ENCODE assay signal across 8 cellular contexts in genomic region chr11:115334932-115335788, GRCh38.
A peak's percentile ranks its signal among the peaks of the same experiment; 100 is the strongest.
DNase-seq lines count a peak whose midpoint lies in the region; ATAC-seq and TF ChIP-seq lines count a peak whose summit lies in the region.

No MANE protein-coding gene starts in this region.

- intact Hi-C loops in activated T-helper 2 cell treated with anti-CD3 and anti-CD28 coated beads, Interferon-gamma antibody, Interleukin-2, Interleukin-4, amounts not matched to agents 10 μg/mL and 5 μg/mL and 100 μg/mL, durations not matched to agents 14 hours and 24 hours and 36 hours (cut with micrococcal nuclease), result loop anchor here (5.0 to 10.0 kb wide), 2 partner anchors 742 to 890 kb away; no protein-coding TSS in a partner anchor

- TF ChIP-seq CTCF in cardiac fibroblast (IDR thresholded peaks at IDR 0.05; ENCODE audit: low read depth, low read length), result peak; percentile 64

- peak; percentile 58 for DNase-seq in DMS 273 (lab: John Stamatoyannopoulos, UW; ENCODE audit: unreplicated experiment)
- no peak for DNase-seq in DMS 273 treated with DMSO at 0.1 percent for 48 hours (lab: John Stamatoyannopoulos, UW)
- DNase-seq in NCI-H146 (lab: John Stamatoyannopoulos, UW), result peak; percentile 25
- DNase-seq in cardiac fibroblast (ENCODE audit: low read depth in 2 of 2), result peak; percentile 45 to 58
- DNase-seq in myocyte (ENCODE audit: low read depth), result peak; percentile 56
- no peak for DNase-seq in activated T-helper 2 cell treated with anti-CD3 and anti-CD28 coated beads, Interferon-gamma antibody, Interleukin-2, Interleukin-4, amounts not matched to agents 10 μg/mL and 5 μg/mL and 100 μg/mL, durations not matched to agents 14 hours and 24 hours and 36 hours (ENCODE audit: low spot score)
- no peak for DNase-seq in activated naive CD4-positive, alpha-beta T cell treated with anti-CD3 and anti-CD28 coated beads, Interleukin-2, amount 50 U/mL, for 16 hours

- no peak overlapping the region for H3K4me3 Mint-ChIP-seq in activated T-helper 2 cell treated with anti-CD3 and anti-CD28 coated beads, Interferon-gamma antibody, Interleukin-2, Interleukin-4, amounts not matched to agents 10 μg/mL and 5 μg/mL and 100 μg/mL, durations not matched to agents 14 hours and 24 hours and 36 hours (ENCODE audit: low read depth)

- no peaks in the 10 kb centered on the region for H3K9me3 Mint-ChIP-seq in activated T-helper 2 cell treated with anti-CD3 and anti-CD28 coated beads, Interferon-gamma antibody, Interleukin-2, Interleukin-4, amounts not matched to agents 10 μg/mL and 5 μg/mL and 100 μg/mL, durations not matched to agents 14 hours and 24 hours and 36 hours

- no peaks in the 10 kb centered on the region for H3K4me1 Mint-ChIP-seq in activated T-helper 2 cell treated with anti-CD3 and anti-CD28 coated beads, Interferon-gamma antibody, Interleukin-2, Interleukin-4, amounts not matched to agents 10 μg/mL and 5 μg/mL and 100 μg/mL, durations not matched to agents 14 hours and 24 hours and 36 hours (ENCODE audit: low read depth)

- no peaks in the 10 kb centered on the region for H3K36me3 Mint-ChIP-seq in activated T-helper 2 cell treated with anti-CD3 and anti-CD28 coated beads, Interferon-gamma antibody, Interleukin-2, Interleukin-4, amounts not matched to agents 10 μg/mL and 5 μg/mL and 100 μg/mL, durations not matched to agents 14 hours and 24 hours and 36 hours (ENCODE audit: low read depth)

- no peak for ATAC-seq in HG03432 (IDR thresholded peaks at IDR 0.05; ENCODE audit: unreplicated experiment)

- H3K27ac Mint-ChIP-seq in activated T-helper 2 cell treated with anti-CD3 and anti-CD28 coated beads, Interferon-gamma antibody, Interleukin-2, Interleukin-4, amounts not matched to agents 10 μg/mL and 5 μg/mL and 100 μg/mL, durations not matched to agents 14 hours and 24 hours and 36 hours, result no peak overlapping the region

- H3K4me3 ChIP-seq in cardiac fibroblast (replicated peaks in 1 of 2; ENCODE audit: low read depth in 2 of 2, low read length in 2 of 2), result no peak overlapping the region

- peaks cover 3% of the 10 kb centered on the region for H3K27me3 Mint-ChIP-seq in activated T-helper 2 cell treated with anti-CD3 and anti-CD28 coated beads, Interferon-gamma antibody, Interleukin-2, Interleukin-4, amounts not matched to agents 10 μg/mL and 5 μg/mL and 100 μg/mL, durations not matched to agents 14 hours and 24 hours and 36 hours (ENCODE audit: low read depth)

Comparison
In these comparisons a context has a peak if more than half of its experiments do, and no peak if none do; other contexts are left out.
1. DNase-seq: peak in DMS 273 (single experiment), NCI-H146 (single experiment), cardiac fibroblast (2 of 2) and myocyte (single experiment); none in DMS 273 treated with DMSO at 0.1 percent for 48 hours (single experiment), activated T-helper 2 cell treated with anti-CD3 and anti-CD28 coated beads, Interferon-gamma antibody, Interleukin-2, Interleukin-4, amounts not matched to agents 10 μg/mL and 5 μg/mL and 100 μg/mL, durations not matched to agents 14 hours and 24 hours and 36 hours (single experiment) and activated naive CD4-positive, alpha-beta T cell treated with anti-CD3 and anti-CD28 coated beads, Interleukin-2, amount 50 U/mL, for 16 hours (single experiment).